Comparison of ENCODE assay signal across 8 cellular contexts in genomic region chr10:119725550-119726290, GRCh38. TPM values are rescaled to one million over a fixed set of nuclear protein-coding genes. Genes with fewer than 3 reads are reported as not detected.
DNase-seq lines count a peak whose midpoint lies in the region; ATAC-seq and TF ChIP-seq lines count a peak whose summit lies in the region.

INPP5F (plus strand) TSS chr10:119726050; CDS start chr10:119726263, 213 bp downstream.

- peak within 1 kb of the TSS; percentile 97 for H3K18ac ChIP-seq in trophoblast cell (ENCODE audit: low read length)

- peak within 1 kb of the TSS; percentile 64 for H3K9ac ChIP-seq in SU-DHL-6 (ENCODE audit: low read length)
- H3K9ac ChIP-seq in trophoblast cell (ENCODE audit: low read length): peak within 1 kb of the TSS; percentile 71

- H3K27me3 Mint-ChIP-seq in activated naive CD8-positive, alpha-beta T cell treated with anti-CD3 and anti-CD28 coated beads, Interleukin-2, amount 50 U/mL, for 24 hours: no peaks in the 10 kb centered on the region

- H3K9me2 ChIP-seq in SU-DHL-6 (replicated peaks; ENCODE audit: insufficient read depth, low read length): no peaks in the 10 kb centered on the region

- peaks cover 12% of the 10 kb centered on the region for H3K36me3 Mint-ChIP-seq in activated naive CD8-positive, alpha-beta T cell treated with anti-CD3 and anti-CD28 coated beads, Interleukin-2, amount 50 U/mL, for 24 hours (ENCODE audit: low read depth)

- no peak for TF ChIP-seq EP300 in transverse colon (IDR thresholded peaks at IDR 0.05; ENCODE audit: low read depth)

- no peak for TF ChIP-seq CTCF in GM12864 (IDR thresholded peaks at IDR 0.05; ENCODE audit: low read depth, low read length, missing control alignments)
- TF ChIP-seq CTCF in SU-DHL-6 (IDR thresholded peaks at IDR 0.05; ENCODE audit: insufficient read depth, low read length, poor library complexity, severe bottlenecking): no peak
- peak; percentile 10 for TF ChIP-seq CTCF in cardiac muscle cell (IDR thresholded peaks at IDR 0.05; ENCODE audit: low read depth, low read length)
- TF ChIP-seq CTCF in transverse colon (IDR thresholded peaks at IDR 0.05): peak in 2 of 5 experiments; percentile 21 to 28

- intact Hi-C loops in transverse colon (cut with DNase I; ENCODE audit: low total_unique reads): loop anchor here (1.0 kb wide), 1 partner anchor 74 kb away; the partner anchor contains the start of gene BAG3

- H3K27ac Mint-ChIP-seq in activated naive CD8-positive, alpha-beta T cell treated with anti-CD3 and anti-CD28 coated beads, Interleukin-2, amount 50 U/mL, for 24 hours: peak within 1 kb of the TSS; percentile 82

- H3K27ac ChIP-seq in SU-DHL-6 (ENCODE audit: low read depth, low read length) (peak within 1 kb of the TSS; percentile 71), cardiac muscle cell (peak within 1 kb of the TSS; percentile 94), trophoblast cell (ENCODE audit: low read depth, low read length) (peak within 1 kb of the TSS; percentile 90), transverse colon (peak within 1 kb of the TSS; percentile 93 to 99 (median 97))

- peaks cover 11% of the 10 kb centered on the region for H3K79me1 ChIP-seq in trophoblast cell (ENCODE audit: low read length)

- peak within 1 kb of the TSS; percentile 86 for H4K91ac ChIP-seq in trophoblast cell (ENCODE audit: low read depth, low read length)

- H3K4me3 ChIP-seq in GM12864 (ENCODE audit: low read depth, low read length) (peak within 1 kb of the TSS; percentile 61), SU-DHL-6 (ENCODE audit: insufficient read depth, low read length, poor library complexity, severe bottlenecking) (peak within 1 kb of the TSS; percentile 95), cardiac muscle cell (peak within 1 kb of the TSS; percentile 62), trophoblast cell (ENCODE audit: low read depth, low read length) (peak within 1 kb of the TSS; percentile 94), transverse colon (peak within 1 kb of the TSS; percentile 63 to 96 (median 85))

- H3K4me2 ChIP-seq in SU-DHL-6 (ENCODE audit: low read depth, low read length, poor library complexity, severe bottlenecking): peak within 1 kb of the TSS; percentile 56
- peak within 1 kb of the TSS; percentile 91 for H3K4me2 ChIP-seq in trophoblast cell (ENCODE audit: low read length)

- peak within 1 kb of the TSS; percentile 95 for H4K12ac ChIP-seq in trophoblast cell (ENCODE audit: low read depth, low read length)

- H3K4me1 ChIP-seq in cardiac muscle cell (ENCODE audit: low read depth) (peaks cover 19% of the 10 kb centered on the region), trophoblast cell (ENCODE audit: control insufficient read depth in 1 of 2, insufficient read depth in 2 of 2, low read length in 2 of 2) (peaks cover 7 to 10% of the 10 kb centered on the region in 2 experiments), transverse colon (peaks cover 6 to 32% (median 22%) of the 10 kb centered on the region in 4 donors)

- TF ChIP-seq POLR2A in transverse colon (IDR thresholded peaks at IDR 0.05): peak; percentile 84

- peaks cover 52% of the 10 kb centered on the region for H3K4me1 Mint-ChIP-seq in activated naive CD8-positive, alpha-beta T cell treated with anti-CD3 and anti-CD28 coated beads, Interleukin-2, amount 50 U/mL, for 24 hours

- peak within 1 kb of the TSS; percentile 99 for H3K14ac ChIP-seq in trophoblast cell (ENCODE audit: low read length)

- H3K36me3 ChIP-seq in SU-DHL-6 (ENCODE audit: low read length): no peaks in the 10 kb centered on the region
- no peaks in the 10 kb centered on the region for H3K36me3 ChIP-seq in cardiac muscle cell
- peaks cover 0 to 3% of the 10 kb centered on the region in 2 experiments for H3K36me3 ChIP-seq in trophoblast cell (ENCODE audit: control insufficient read depth in 1 of 2, insufficient read depth in 2 of 2, low read length in 2 of 2)
- no peaks in the 10 kb centered on the region for H3K36me3 ChIP-seq in transverse colon

- peak; percentile 85 for DNase-seq in GM12864 (ENCODE audit: low read depth)
- peak; percentile 81 for DNase-seq in NCI-H128 (lab: John Stamatoyannopoulos, UW; ENCODE audit: unreplicated experiment)
- peak; percentile 100 for DNase-seq in activated naive CD8-positive, alpha-beta T cell treated with anti-CD3 and anti-CD28 coated beads, Interleukin-2, amount 50 U/mL, for 24 hours
- peak; percentile 99 for DNase-seq in cardiac muscle cell (ENCODE audit: low read depth in 1 of 2, low spot score in 1 of 2)
- peak; percentile 97 to 98 for DNase-seq in trophoblast cell
- DNase-seq in transverse colon: peak; percentile 100

- peak; percentile 91 for ATAC-seq in HG02759 (IDR thresholded peaks at IDR 0.05; ENCODE audit: unreplicated experiment)
- ATAC-seq in activated naive CD8-positive, alpha-beta T cell treated with anti-CD3 and anti-CD28 coated beads, Interleukin-2, amount 50 U/mL, for 24 hours: peak; percentile 90

- no peaks in the 10 kb centered on the region for H4K20me1 ChIP-seq in SU-DHL-6 (ENCODE audit: low read depth, low read length)

- H3K9me3 Mint-ChIP-seq in activated naive CD8-positive, alpha-beta T cell treated with anti-CD3 and anti-CD28 coated beads, Interleukin-2, amount 50 U/mL, for 24 hours: peaks cover under 1% of the 10 kb centered on the region

- peak within 1 kb of the TSS; percentile 51 for H2BK12ac ChIP-seq in trophoblast cell (ENCODE audit: low read length)

- H3K27me3 ChIP-seq in SU-DHL-6 (ENCODE audit: low read length) (no peaks in the 10 kb centered on the region), cardiac muscle cell (no peaks in the 10 kb centered on the region), trophoblast cell (ENCODE audit: insufficient read depth, low read length) (no peaks in the 10 kb centered on the region), transverse colon (no peaks in the 10 kb centered on the region)

- WGBS in trophoblast cell (ENCODE audit: extremely low coverage, insufficient coverage, insufficient read length): no CpG with 5 or more reads among the region's 84 CpGs
- 1% methylated on average over 77 of the region's 84 CpGs; no CpG with 5 or more reads in 1 of the 2 donors for WGBS in transverse colon (ENCODE audit: low coverage in 1 of 2), 2 donors

- H2AFZ ChIP-seq in SU-DHL-6 (ENCODE audit: low read depth, low read length, severe bottlenecking) (peak within 1 kb of the TSS; percentile 70), trophoblast cell (ENCODE audit: insufficient read depth, low read length, poor library complexity) (peak within 1 kb of the TSS; percentile 94)

- H2BK5ac ChIP-seq in trophoblast cell (ENCODE audit: low read depth, low read length, poor library complexity): peak within 1 kb of the TSS; percentile 97

- peak within 1 kb of the TSS; percentile 49 for H2AK5ac ChIP-seq in trophoblast cell (ENCODE audit: low read length)

- H3K23ac ChIP-seq in trophoblast cell (ENCODE audit: low read length): no peak within 1 kb of the TSS

- peak within 1 kb of the TSS; percentile 99 for H4K8ac ChIP-seq in trophoblast cell (ENCODE audit: low read depth, low read length)

- H2BK120ac ChIP-seq in trophoblast cell (ENCODE audit: insufficient read depth, low read length, poor library complexity): peak within 1 kb of the TSS; percentile 98

- H3K4ac ChIP-seq in trophoblast cell (ENCODE audit: low read depth, low read length): peak within 1 kb of the TSS; percentile 87

- in situ Hi-C loops in transverse colon (cut with MboI; ENCODE audit: low pct_ligation_motif_present in 1 of 4, low pct_unique_long_range_greater_than_20kb in 1 of 4, low sequenced_read_pairs in 3 of 4): no loop called here

- peak within 1 kb of the TSS; percentile 90 for H3K4me3 Mint-ChIP-seq in activated naive CD8-positive, alpha-beta T cell treated with anti-CD3 and anti-CD28 coated beads, Interleukin-2, amount 50 U/mL, for 24 hours

- H3F3A ChIP-seq in SU-DHL-6 (ENCODE audit: insufficient read depth): peaks cover 29% of the 10 kb centered on the region

- no peaks in the 10 kb centered on the region for H3K9me3 ChIP-seq in SU-DHL-6 (ENCODE audit: insufficient read depth, low read length)
- H3K9me3 ChIP-seq in cardiac muscle cell (ENCODE audit: low read depth): no peaks in the 10 kb centered on the region
- H3K9me3 ChIP-seq in trophoblast cell (ENCODE audit: insufficient read depth, low read depth, low read length): no peaks in the 10 kb centered on the region
- no peaks in the 10 kb centered on the region for H3K9me3 ChIP-seq in transverse colon

- H3K79me2 ChIP-seq in SU-DHL-6 (ENCODE audit: insufficient read depth, low read length): peaks cover 18% of the 10 kb centered on the region
- H3K79me2 ChIP-seq in trophoblast cell (ENCODE audit: control insufficient read depth, insufficient read depth, low read length, poor library complexity): peaks cover 6% of the 10 kb centered on the region

RNA-seq across cellular contexts. Expression of gene INPP5F, which starts in this region (rescaled TPM):
- 15.7 and 19.9 TPM in 2 replicates for total RNA-seq in cardiac muscle cell
- 8.4 and 10.2 TPM in 2 replicates for polyA plus RNA-seq in cardiac muscle cell
- 62.9 and 65.6 TPM in 2 replicates for polyA plus RNA-seq in trophoblast cell (2013)
- total RNA-seq in transverse colon: 10 to 100 TPM; 11.6 to 24.6 (median 16.6) TPM

Comparison
In these comparisons a context has a peak if more than half of its experiments do, and no peak if none do; other contexts are left out.
1. Peak in every context shown above with its lines: DNase-seq, ATAC-seq, H3K4me3 ChIP-seq and H3K27ac ChIP-seq.